20 cellular contexts compared by ENCODE assay signal in genomic region chr22:33788927-33789326, GRCh38.
DNase-seq lines count a peak whose midpoint lies in the region; ATAC-seq, FAIRE-seq and TF ChIP-seq lines count a peak whose summit lies in the region.
"Had no signal": no experiment of that assay in that cellular context is flagged by ENCODE, and none has a peak within 500 bp of the region (broad histone marks: within the 10 kb centered on the region; RNA-seq: fewer than 3 reads in every experiment).

No MANE protein-coding gene starts in this region.

- H3K27ac Mint-ChIP-seq in stimulated activated naive B cell treated with anti-CD40 and anti-IgM and Interleukin-4, amounts not matched to agents 10 μg/mL and 1 μg/mL and 100 μg/mL, for 72 hours: peak overlapping the region; percentile 80
- H3K27ac Mint-ChIP-seq: B cell; CD4-positive, alpha-beta memory T cell had no signal

- CTCF ChIA-PET in A549 (lab: Yijun Ruan, JAX): no interaction called here
- CTCF ChIA-PET in GM12878 (lab: Yijun Ruan, JAX): no interaction called here

- H3K27ac ChIP-seq in A549 (no peak overlapping the region), GM12878 (ENCODE audit: control insufficient read depth, insufficient read depth) (peak overlapping the region; percentile 39)
- H3K27ac ChIP-seq in BLaER1 treated with 17β-estradiol and CSF1 and Interleukin-3, amounts not matched to agents 10 nM and 100 nM: no peak overlapping the region
- H3K27ac ChIP-seq: GM23248 had no signal

- POLR2A ChIA-PET in A549 (lab: Yijun Ruan, JAX) (no interaction called here), GM12878 (lab: Charles Lee) (no interaction called here)

- H3K36me3 Mint-ChIP-seq in stimulated activated naive B cell treated with anti-CD40 and anti-IgM and Interleukin-4, amounts not matched to agents 10 μg/mL and 1 μg/mL and 100 μg/mL, for 72 hours: peaks cover 23 to 41% of the 10 kb centered on the region in 2 donors
- H3K36me3 Mint-ChIP-seq: CD4-positive, alpha-beta memory T cell had no signal

- SMC1A ChIA-PET in GM12878 (lab: Charles Lee; ENCODE audit: uncharacterized antibody, unreplicated experiment): interaction anchor here (1.4 kb wide), 1 partner anchor 14 kb away, joined by 3 read pairs; no protein-coding TSS in a partner anchor

- H3K4me3 ChIP-seq in A549: no peak overlapping the region
- peak overlapping the region in 6 of 10 experiments; percentile 9 to 36 (median 28); a peak in 5 of 20 replicates for H3K4me3 ChIP-seq in BLaER1 treated with 17β-estradiol and CSF1 and Interleukin-3, amounts not matched to agents 10 nM and 100 nM
- no peak overlapping the region for H3K4me3 ChIP-seq in GM12878
- H3K4me3 ChIP-seq in mucosa of descending colon: no peak overlapping the region
- H3K4me3 ChIP-seq: GM23248 had no signal

- H3K27me3 Mint-ChIP-seq in stimulated activated naive B cell treated with anti-CD40 and anti-IgM and Interleukin-4, amounts not matched to agents 10 μg/mL and 1 μg/mL and 100 μg/mL, for 72 hours: no peaks in the 10 kb centered on the region
- H3K27me3 Mint-ChIP-seq: B cell; CD4-positive, alpha-beta memory T cell had no signal

- TF ChIP-seq RAD21 in A549 (conservative IDR thresholded peaks at IDR 0.05 in 1 of 2, IDR thresholded peaks at IDR 0.05 in 1 of 2) (no peak), GM12878 (IDR thresholded peaks at IDR 0.05; ENCODE audit: insufficient read depth, low read depth, low read length) (no peak)

- peaks cover 3% of the 10 kb centered on the region for H3K79me2 ChIP-seq in GM12878 (ENCODE audit: control insufficient read depth, insufficient read depth, low read length)

- H2AFZ ChIP-seq in GM12878 (ENCODE audit: control insufficient read depth, low read depth, low read length): no peak overlapping the region
- H2AFZ ChIP-seq: GM23248 had no signal

- peaks cover 19% of the 10 kb centered on the region in 2 donors for H3K9me3 Mint-ChIP-seq in stimulated activated naive B cell treated with anti-CD40 and anti-IgM and Interleukin-4, amounts not matched to agents 10 μg/mL and 1 μg/mL and 100 μg/mL, for 72 hours

- H3K4me3 Mint-ChIP-seq in stimulated activated naive B cell treated with anti-CD40 and anti-IgM and Interleukin-4, amounts not matched to agents 10 μg/mL and 1 μg/mL and 100 μg/mL, for 72 hours: no peak overlapping the region
- H3K4me3 Mint-ChIP-seq: B cell; CD4-positive, alpha-beta memory T cell had no signal

- TF ChIP-seq POLR2A in A549 (IDR thresholded peaks at IDR 0.05; ENCODE audit: low read length) (no peak), GM12878 (IDR thresholded peaks at IDR 0.05; ENCODE audit: low read depth, low read length) (no peak)

- DNase-seq in A549 (ENCODE audit: low read depth in 1 of 2, low spot score in 1 of 2) (no peak), GM12878 (ENCODE audit: low read depth, low spot score) (no peak), mucosa of descending colon (no peak)
- no peak for DNase-seq in stimulated activated naive B cell treated with anti-CD40 and anti-IgM and Interleukin-4, amounts not matched to agents 10 μg/mL and 1 μg/mL and 100 μg/mL, for 72 hours
- no peak for DNase-seq in stimulated activated CD4-positive, alpha-beta T cell treated with anti-CD3 and anti-CD28 coated beads, Interleukin-2, amount 100 ng/mL, for 48 hours
- DNase-seq in stimulated activated CD4-positive, alpha-beta T cell treated with anti-CD3 and anti-CD28 coated beads, Interleukin-4, amount 100 ng/mL, for 4 hours: no peak
- DNase-seq: 8988T; C1 segment of cervical spinal cord; Calu3; CD4-positive, alpha-beta memory T cell; COR-L47; DMS53; DMS79 treated with DMSO at 0.1 percent for 48 hours; GF-D8; GM23248; H7; HCEC 1CT had no signal

- ATAC-seq in A549 (no peak), GM12878 (no peak), mucosa of descending colon (no peak)
- ATAC-seq in stimulated activated naive B cell treated with anti-CD40 and anti-IgM and Interleukin-4, amounts not matched to agents 10 μg/mL and 1 μg/mL and 100 μg/mL, for 72 hours (replicated peaks): no peak

- H3K4me2 ChIP-seq in A549 (no peak overlapping the region), GM12878 (ENCODE audit: control insufficient read depth, insufficient read depth) (no peak overlapping the region)
- no peak overlapping the region for H3K4me2 ChIP-seq in BLaER1 treated with 17β-estradiol and CSF1 and Interleukin-3, amounts not matched to agents 10 nM and 100 nM

- no TSS peak for BruUV-seq in GM12878 (replicated peaks; lab: Mats Ljungman, UMichigan)

- intact Hi-C loops in GM12878 (cut with micrococcal nuclease; ENCODE audit: unreplicated experiment): no loop called here
- intact Hi-C loops in mucosa of descending colon (cut with DNase I, micrococcal nuclease): no loop called here

- in situ Hi-C loops in GM12878 (cut with MboI): no loop called here

- H3K27me3 ChIP-seq in BLaER1 treated with 17β-estradiol and CSF1 and Interleukin-3, amounts not matched to agents 10 nM and 100 nM: no peaks in the 10 kb centered on the region
- H3K27me3 ChIP-seq in GM12878 (replicated peaks in 1 of 2; ENCODE audit: control insufficient read depth in 2 of 2, insufficient read depth in 2 of 2, low read length in 1 of 2): no peaks in the 10 kb centered on the region

- peaks cover 26 to 40% of the 10 kb centered on the region in 2 donors for H3K4me1 Mint-ChIP-seq in stimulated activated naive B cell treated with anti-CD40 and anti-IgM and Interleukin-4, amounts not matched to agents 10 μg/mL and 1 μg/mL and 100 μg/mL, for 72 hours
- H3K4me1 Mint-ChIP-seq: CD4-positive, alpha-beta memory T cell had no signal

- H4K20me1 ChIP-seq in BLaER1 treated with 17β-estradiol and CSF1 and Interleukin-3, amounts not matched to agents 10 nM and 100 nM: peaks cover 0 to 42% (median 11%) of the 10 kb centered on the region in 11 experiments; a peak in 12 of 22 replicates
- no peaks in the 10 kb centered on the region for H4K20me1 ChIP-seq in GM12878 (ENCODE audit: control insufficient read depth, insufficient read depth)

- no peak for TF ChIP-seq CTCF in A549 (IDR thresholded peaks at IDR 0.05)
- TF ChIP-seq CTCF in GM12878 (IDR thresholded peaks at IDR 0.05 in 2 of 3, conservative IDR thresholded peaks at IDR 0.05 in 1 of 3; ENCODE audit: control insufficient read depth in 2 of 3, extremely low read depth in 1 of 3, insufficient read depth in 1 of 3, low read depth in 3 of 3, low read length in 3 of 3): no peak
- TF ChIP-seq CTCF in mucosa of descending colon (IDR thresholded peaks at IDR 0.05): no peak

- peaks cover 15 to 42% (median 27%) of the 10 kb centered on the region in 11 experiments for H3K36me3 ChIP-seq in BLaER1 treated with 17β-estradiol and CSF1 and Interleukin-3, amounts not matched to agents 10 nM and 100 nM
- H3K36me3 ChIP-seq in GM12878 (ENCODE audit: control insufficient read depth in 2 of 2, insufficient read depth in 2 of 2, low read length in 1 of 2): no peaks in the 10 kb centered on the region
- H3K36me3 ChIP-seq in mucosa of descending colon (ENCODE audit: low read depth): no peaks in the 10 kb centered on the region

- H3K9me3 ChIP-seq in A549: peaks cover 14% of the 10 kb centered on the region
- peaks cover 48 to 59% (median 53%) of the 10 kb centered on the region in 11 experiments for H3K9me3 ChIP-seq in BLaER1 treated with 17β-estradiol and CSF1 and Interleukin-3, amounts not matched to agents 10 nM and 100 nM (replicated peaks in 1 of 11)
- H3K9me3 ChIP-seq in GM12878 (replicated peaks; ENCODE audit: control insufficient read depth, insufficient read depth, low read length): peaks cover 22% of the 10 kb centered on the region
- peaks cover 17% of the 10 kb centered on the region for H3K9me3 ChIP-seq in mucosa of descending colon

- RAD21 ChIA-PET in GM12878 (lab: Charles Lee; ENCODE audit: unreplicated experiment): no interaction called here

- FAIRE-seq in A549 (lab: Jason Lieb, UNC): no peak
- FAIRE-seq in GM12878 (lab: Jason Lieb, UNC): no peak
- FAIRE-seq: H1 had no signal

- no peak for TF ChIP-seq EP300 in A549 (IDR thresholded peaks at IDR 0.05)
- TF ChIP-seq EP300 in GM12878 (IDR thresholded peaks at IDR 0.05; ENCODE audit: borderline replicate concordance in 1 of 2, control insufficient read depth in 1 of 2, low read depth in 2 of 2, low read length in 2 of 2): no peak

- WGBS in A549 (ENCODE audit: missing lambda C conversion rate): 31% methylated on average over 2 of the region's 3 CpGs
- 86% methylated on average over 3 of the region's 3 CpGs for WGBS in GM12878 (ENCODE audit: insufficient coverage, insufficient replicate concordance, low lambda C conversion rate, missing lambda C conversion rate)

- H3K4me1 ChIP-seq in A549 (no peaks in the 10 kb centered on the region), GM12878 (ENCODE audit: control insufficient read depth, insufficient read depth, low read length) (peaks cover 18% of the 10 kb centered on the region), mucosa of descending colon (ENCODE audit: low read depth) (no peaks in the 10 kb centered on the region)
- peaks cover 5 to 36% (median 27%) of the 10 kb centered on the region in 10 experiments; a peak in 17 of 20 replicates for H3K4me1 ChIP-seq in BLaER1 treated with 17β-estradiol and CSF1 and Interleukin-3, amounts not matched to agents 10 nM and 100 nM

- H3K9ac ChIP-seq in BLaER1 treated with 17β-estradiol and CSF1 and Interleukin-3, amounts not matched to agents 10 nM and 100 nM: no peak overlapping the region
- no peak overlapping the region for H3K9ac ChIP-seq in GM12878 (ENCODE audit: control insufficient read depth, insufficient read depth, low read length)
- H3K9ac ChIP-seq: GM23248 had no signal

TF ChIP-seq in A549, 52 proteins besides CTCF, POLR2A, EP300 and RAD21:
- TF ChIP-seq RCOR1 (IDR thresholded peaks at IDR 0.05; ENCODE audit: low read depth, low read length): no peak
- TF ChIP-seq ZFP36 (IDR thresholded peaks at IDR 0.05; ENCODE audit: borderline replicate concordance, partially characterized antibody): peak; percentile 89

TF ChIP-seq in GM12878, 131 proteins besides CTCF, POLR2A, EP300 and RAD21:
- TF ChIP-seq CREM (IDR thresholded peaks at IDR 0.05; ENCODE audit: low read depth): no peak
- TF ChIP-seq KAT2A (conservative IDR thresholded peaks at IDR 0.05; ENCODE audit: control insufficient read depth, low read depth, low read length): no peak

Comparison
In these comparisons a context has a peak if more than half of its experiments do, and no peak if none do; other contexts are left out.
1. H3K4me3 ChIP-seq: peak in BLaER1 treated with 17β-estradiol and CSF1 and Interleukin-3, amounts not matched to agents 10 nM and 100 nM (6 of 10); none in A549 (single experiment), GM12878 (single experiment) and mucosa of descending colon (single experiment).